ENCODE assay signal across 10 cellular contexts in genomic region chr1:54298284-54299033, GRCh38.
DNase-seq lines count a peak whose midpoint lies in the region; ATAC-seq and TF ChIP-seq lines count a peak whose summit lies in the region.
"Had no signal": no experiment of that assay in that cellular context is flagged by ENCODE, and none has a peak within 500 bp of the region (broad histone marks: within the 10 kb centered on the region; RNA-seq: fewer than 3 reads in every experiment).

No MANE protein-coding gene starts in this region.

- H3K4me3 Mint-ChIP-seq in HFFc6 = no peak overlapping the region
- H3K4me3 Mint-ChIP-seq: stimulated activated memory B cell treated with anti-CD40 and anti-IgM and Interleukin-4, amounts not matched to agents 10 μg/mL and 1 μg/mL and 100 μg/mL, for 72 hours had no signal

- intact Hi-C loops in left colon (cut with DNase I, micrococcal nuclease) = no loop called here

- DNase-seq in LoVo (ENCODE audit: low spot score) (peak; percentile 14), amniotic epithelial cell (ENCODE audit: low read depth) (peak; percentile 39), left colon (peak in 1 of 2 donors; percentile 39), substantia nigra (lab: John Stamatoyannopoulos, UW) (no peak), HFFc6 (no peak), mucosa of gallbladder (ENCODE audit: low spot score) (no peak)
- DNase-seq in stimulated activated CD4-positive, alpha-beta T cell treated with anti-CD3 and anti-CD28 coated beads, Interleukin-4, amount 100 ng/mL, for 4 hours = no peak
- DNase-seq: activated CD8-positive, alpha-beta memory T cell treated with anti-CD3 and anti-CD28 coated beads, Interleukin-2, amount 50 U/mL, for 48 hours; OCI-M1 had no signal

- no peaks in the 10 kb centered on the region for H3K36me3 Mint-ChIP-seq in HFFc6 (ENCODE audit: low read depth)
- H3K36me3 Mint-ChIP-seq: stimulated activated memory B cell treated with anti-CD40 and anti-IgM and Interleukin-4, amounts not matched to agents 10 μg/mL and 1 μg/mL and 100 μg/mL, for 72 hours had no signal

- ATAC-seq in left colon = peak; percentile 49
- ATAC-seq: stimulated activated memory B cell treated with anti-CD40 and anti-IgM and Interleukin-4, amounts not matched to agents 10 μg/mL and 1 μg/mL and 100 μg/mL, for 72 hours had no signal

- peaks cover 1% of the 10 kb centered on the region; the same call in 1 of the 2 replicates for H3K27me3 Mint-ChIP-seq in HFFc6 (ENCODE audit: insufficient read depth)
- H3K27me3 Mint-ChIP-seq: stimulated activated memory B cell treated with anti-CD40 and anti-IgM and Interleukin-4, amounts not matched to agents 10 μg/mL and 1 μg/mL and 100 μg/mL, for 72 hours had no signal

- peaks cover 41% of the 10 kb centered on the region for H3K4me1 Mint-ChIP-seq in HFFc6 (ENCODE audit: low read depth)

- H3K9me3 Mint-ChIP-seq in HFFc6 = no peaks in the 10 kb centered on the region
- H3K9me3 Mint-ChIP-seq: stimulated activated memory B cell treated with anti-CD40 and anti-IgM and Interleukin-4, amounts not matched to agents 10 μg/mL and 1 μg/mL and 100 μg/mL, for 72 hours had no signal

- peak overlapping the region; percentile 90 for H3K27ac ChIP-seq in substantia nigra (ENCODE audit: low read depth, low read length, poor library complexity, severe bottlenecking)

- TF ChIP-seq CTCF in HFFc6 (IDR thresholded peaks at IDR 0.05) = no peak

- H3K27ac Mint-ChIP-seq in HFFc6 = no peak overlapping the region
- H3K27ac Mint-ChIP-seq: stimulated activated memory B cell treated with anti-CD40 and anti-IgM and Interleukin-4, amounts not matched to agents 10 μg/mL and 1 μg/mL and 100 μg/mL, for 72 hours had no signal

Comparison
In these comparisons a context has a peak if more than half of its experiments do, and no peak if none do; other contexts are left out.
1. DNase-seq: peak in LoVo (single experiment) and amniotic epithelial cell (single experiment); none in substantia nigra (0 of 49), stimulated activated CD4-positive, alpha-beta T cell treated with anti-CD3 and anti-CD28 coated beads, Interleukin-4, amount 100 ng/mL, for 4 hours (0 of 2), HFFc6 (single experiment) and mucosa of gallbladder (single experiment).